In genomic region chr4:102319594-102319993, GRCh38 we compare ENCODE assay signal across 1 cellular context.
TF ChIP-seq lines count a peak whose summit lies in the region.

No MANE protein-coding gene starts in this region.

TF ChIP-seq in K562, 482 proteins besides CTCF, POLR2A, EP300 and RAD21 (continued from another document):
- TF ChIP-seq NKRF (IDR thresholded peaks at IDR 0.05; ENCODE audit: borderline replicate concordance) (no peak), MYC (IDR thresholded peaks at IDR 0.05; ENCODE audit: low read depth, low read length) (no peak), MYC (CRISPR knock-in tag; IDR thresholded peaks at IDR 0.05; ENCODE audit: borderline replicate concordance, low read depth) (no peak), CBFA2T2 (conservative IDR thresholded peaks at IDR 0.05) (no peak), HDGF (IDR thresholded peaks at IDR 0.05) (no peak), NFIC (IDR thresholded peaks at IDR 0.05) (peak; percentile 72)
